Comparison of ENCODE assay signal across 12 cellular contexts in genomic region chr7:118312051-118312450, GRCh38.
DNase-seq lines count a peak whose midpoint lies in the region; ATAC-seq and TF ChIP-seq lines count a peak whose summit lies in the region.
"Had no signal": no experiment of that assay in that cellular context is flagged by ENCODE, and none has a peak within 500 bp of the region (broad histone marks: within the 10 kb centered on the region; RNA-seq: fewer than 3 reads in every experiment).

No MANE protein-coding gene starts in this region.

- intact Hi-C loops in stomach (cut with DNase I; ENCODE audit: low total_unique reads): no loop called here

- H3K27me3 ChIP-seq in Loucy (ENCODE audit: insufficient read depth, low read length, poor library complexity, severe bottlenecking): no peaks in the 10 kb centered on the region
- H3K27me3 ChIP-seq in stomach: no peaks in the 10 kb centered on the region
- H3K27me3 ChIP-seq: adrenal gland, vagina had no signal

- no peaks in the 10 kb centered on the region for H3K79me2 ChIP-seq in Loucy (ENCODE audit: insufficient read depth, low read length)

- H3K4me1 Mint-ChIP-seq in activated T-cell treated with anti-CD3 and anti-CD28 coated beads, Interleukin-2, amount 50 U/mL, for 72 hours (ENCODE audit: low read depth): peaks cover 25% of the 10 kb centered on the region

- 0 out of 2 replicates have a peak overlapping the region, but pooled peaks have one; percentile 5 for H2AFZ ChIP-seq in Loucy (ENCODE audit: low read length)

- DNase-seq in activated T-cell treated with anti-CD3 and anti-CD28 coated beads, Interleukin-2, amount 50 U/mL, for 72 hours: no peak
- no peak for DNase-seq in activated T-cell treated with anti-CD3 and anti-CD28 coated beads, Interleukin-2, amount 50 U/mL, for 1 hour
- DNase-seq in renal cortical epithelial cell (ENCODE audit: low read depth) (peak; percentile 73), occipital lobe (lab: John Stamatoyannopoulos, UW) (no peak), stomach (no peak), NCI-H82 (lab: John Stamatoyannopoulos, UW) (no peak)
- DNase-seq: activated CD4-positive, alpha-beta T cell treated with anti-CD3 and anti-CD28 coated beads for 1 hour; adrenal gland; posterior cingulate gyrus had no signal

- no peak for TF ChIP-seq EP300 in stomach (IDR thresholded peaks at IDR 0.05)

- no peaks in the 10 kb centered on the region for H3K9me2 ChIP-seq in Loucy (replicated peaks; ENCODE audit: low read depth, low read length)

- H3K4me1 ChIP-seq in Loucy (ENCODE audit: insufficient read depth, low read length, poor library complexity, severe bottlenecking): peaks cover 36% of the 10 kb centered on the region
- no peaks in the 10 kb centered on the region for H3K4me1 ChIP-seq in stomach
- H3K4me1 ChIP-seq: adrenal gland, vagina had no signal

- no peak for TF ChIP-seq POLR2A in stomach (IDR thresholded peaks at IDR 0.05)

- H3K36me3 ChIP-seq in Loucy (ENCODE audit: insufficient read depth, low read length) (peaks cover 4% of the 10 kb centered on the region; the same call in 1 of the 2 replicates), stomach (no peaks in the 10 kb centered on the region)
- H3K36me3 ChIP-seq: adrenal gland, vagina had no signal

- H3K9me3 ChIP-seq in Loucy (ENCODE audit: insufficient read depth, low read depth, low read length) (peaks cover 12% of the 10 kb centered on the region; the same call in 1 of the 2 replicates), stomach (peaks cover 0 to 24% (median 4%) of the 10 kb centered on the region in 4 donors)
- H3K9me3 ChIP-seq: adrenal gland, vagina had no signal

- H3K36me3 Mint-ChIP-seq in activated T-cell treated with anti-CD3 and anti-CD28 coated beads, Interleukin-2, amount 50 U/mL, for 72 hours (ENCODE audit: insufficient read depth in 2 of 2): peaks cover 14 to 15% of the 10 kb centered on the region in 2 donors

- TF ChIP-seq CTCF in Loucy (conservative IDR thresholded peaks at IDR 0.05; ENCODE audit: low read length): no peak
- no peak for TF ChIP-seq CTCF in stomach (IDR thresholded peaks at IDR 0.05)

- peak overlapping the region; percentile 63 for H3K4me2 ChIP-seq in Loucy (ENCODE audit: low read depth, low read length, poor library complexity, severe bottlenecking)

- peaks cover 19 to 23% of the 10 kb centered on the region in 2 donors for H3K9me3 Mint-ChIP-seq in activated T-cell treated with anti-CD3 and anti-CD28 coated beads, Interleukin-2, amount 50 U/mL, for 72 hours

- H3K27me3 Mint-ChIP-seq in activated T-cell treated with anti-CD3 and anti-CD28 coated beads, Interleukin-2, amount 50 U/mL, for 72 hours (ENCODE audit: low read depth): peaks cover 20% of the 10 kb centered on the region

- H3F3A ChIP-seq in Loucy (ENCODE audit: low read depth): 0 out of 2 replicates have a peak, but pooled peaks cover 12% of the 10 kb centered on the region

- H3K27ac ChIP-seq in stomach: no peak overlapping the region
- H3K27ac ChIP-seq: adrenal gland, vagina had no signal

- whole genome bisulfite sequencing in stomach, 5 donors: 30 to 55% (median 43%) methylated on average over 1 of the region's 1 CpG

- peak overlapping the region; percentile 90 for H3K27ac Mint-ChIP-seq in activated T-cell treated with anti-CD3 and anti-CD28 coated beads, Interleukin-2, amount 50 U/mL, for 72 hours

- H3K4me3 Mint-ChIP-seq in activated T-cell treated with anti-CD3 and anti-CD28 coated beads, Interleukin-2, amount 50 U/mL, for 72 hours: peak overlapping the region in 1 of 2 donors; percentile 19

- H4K20me1 ChIP-seq in Loucy (ENCODE audit: insufficient read depth, low read length, poor library complexity, severe bottlenecking): no peaks in the 10 kb centered on the region

- ATAC-seq in activated T-cell treated with anti-CD3 and anti-CD28 coated beads, Interleukin-2, amount 50 U/mL, for 72 hours (replicated peaks in 1 of 2): no peak
- peak; percentile 53 for ATAC-seq in HG02759 (IDR thresholded peaks at IDR 0.05; ENCODE audit: unreplicated experiment)

- peak overlapping the region; percentile 61 for H3K9ac ChIP-seq in Loucy (ENCODE audit: low read depth, low read length, poor library complexity, severe bottlenecking)

- H3K4me3 ChIP-seq in Loucy (ENCODE audit: low read length, poor library complexity, severe bottlenecking): peak overlapping the region; percentile 48
- H3K4me3 ChIP-seq in stomach: no peak overlapping the region
- H3K4me3 ChIP-seq: adrenal gland, vagina had no signal
